In genomic region chr9:94839398-94839797, GRCh38 we compare ENCODE assay signal across 27 cellular contexts.
DNase-seq lines count a peak whose midpoint lies in the region; ATAC-seq and TF ChIP-seq lines count a peak whose summit lies in the region.
"Had no signal": no experiment of that assay in that cellular context is flagged by ENCODE, and none has a peak within 500 bp of the region (broad histone marks: within the 10 kb centered on the region; RNA-seq: fewer than 3 reads in every experiment).

No MANE protein-coding gene starts in this region.

- peak; percentile 87 for ATAC-seq in stimulated activated naive CD8-positive, alpha-beta T cell treated with anti-CD3 and anti-CD28 coated beads, Interleukin-15, Interleukin-2, amounts not matched to agents 100 U/mL and 50 U/mL, for 24 hours
- ATAC-seq in GM21390 (IDR thresholded peaks at IDR 0.05; ENCODE audit: unreplicated experiment) (no peak), body of pancreas (no peak)
- ATAC-seq: foreskin keratinocyte, heart left ventricle, right cardiac atrium had no signal

- H3K27ac ChIP-seq in body of pancreas, result no peak overlapping the region
- H3K27ac ChIP-seq: adrenal gland, BLaER1, esophagus squamous epithelium, foreskin keratinocyte, heart left ventricle, left ventricle myocardium inferior, PC-9, SK-N-MC, transverse colon had no signal

- peak overlapping the region; percentile 88 for H3K27ac Mint-ChIP-seq in activated T-cell treated with anti-CD3 and anti-CD28 coated beads, Interleukin-2, amount 50 U/mL, for 24 hours
- peak overlapping the region; percentile 6 for H3K27ac Mint-ChIP-seq in T-helper 1 cell treated with Interleukin-12 subunit alpha and Interleukin-12 subunit beta and Interleukin-4 antibody, amounts not matched to agents 30 μg/mL and 1 μg/mL, for 36 hours
- H3K27ac Mint-ChIP-seq in activated naive CD8-positive, alpha-beta T cell treated with anti-CD3 and anti-CD28 coated beads for 36 hours, result peak overlapping the region; percentile 68
- H3K27ac Mint-ChIP-seq: brain had no signal

- intact Hi-C loops in body of pancreas (cut with DNase I), result no loop called here

- WGBS in body of pancreas, 2 donors, result 87 to 100% methylated on average over 1 of the region's 1 CpG

- H3K36me3 ChIP-seq in body of pancreas (replicated peaks in 1 of 2; ENCODE audit: insufficient read depth in 1 of 2, low read depth in 2 of 2), result no peaks in the 10 kb centered on the region
- H3K36me3 ChIP-seq: adrenal gland, heart left ventricle, left ventricle myocardium inferior, transverse colon had no signal

- H3K36me3 Mint-ChIP-seq in activated T-cell treated with anti-CD3 and anti-CD28 coated beads, Interleukin-2, amount 50 U/mL, for 24 hours (ENCODE audit: low read depth), result peaks cover 23% of the 10 kb centered on the region
- H3K36me3 Mint-ChIP-seq in T-helper 1 cell treated with Interleukin-12 subunit alpha and Interleukin-12 subunit beta and Interleukin-4 antibody, amounts not matched to agents 30 μg/mL and 1 μg/mL, for 36 hours (ENCODE audit: low read depth), result peaks cover 5% of the 10 kb centered on the region
- peaks cover 32% of the 10 kb centered on the region for H3K36me3 Mint-ChIP-seq in activated naive CD8-positive, alpha-beta T cell treated with anti-CD3 and anti-CD28 coated beads for 36 hours

- no peak overlapping the region for H3K4me3 Mint-ChIP-seq in activated T-cell treated with anti-CD3 and anti-CD28 coated beads, Interleukin-2, amount 50 U/mL, for 24 hours
- H3K4me3 Mint-ChIP-seq in T-helper 1 cell treated with Interleukin-12 subunit alpha and Interleukin-12 subunit beta and Interleukin-4 antibody, amounts not matched to agents 30 μg/mL and 1 μg/mL, for 36 hours, result no peak overlapping the region
- no peak overlapping the region for H3K4me3 Mint-ChIP-seq in activated naive CD8-positive, alpha-beta T cell treated with anti-CD3 and anti-CD28 coated beads for 36 hours
- H3K4me3 Mint-ChIP-seq: brain had no signal

- no peak for TF ChIP-seq CTCF in body of pancreas (IDR thresholded peaks at IDR 0.05)

- H3K27me3 Mint-ChIP-seq in activated T-cell treated with anti-CD3 and anti-CD28 coated beads, Interleukin-2, amount 50 U/mL, for 24 hours, result no peaks in the 10 kb centered on the region
- no peaks in the 10 kb centered on the region for H3K27me3 Mint-ChIP-seq in T-helper 1 cell treated with Interleukin-12 subunit alpha and Interleukin-12 subunit beta and Interleukin-4 antibody, amounts not matched to agents 30 μg/mL and 1 μg/mL, for 36 hours (ENCODE audit: low read depth)
- H3K27me3 Mint-ChIP-seq in activated naive CD8-positive, alpha-beta T cell treated with anti-CD3 and anti-CD28 coated beads for 36 hours, result no peaks in the 10 kb centered on the region
- H3K27me3 Mint-ChIP-seq: brain had no signal

- H3K9me3 ChIP-seq in body of pancreas, result no peaks in the 10 kb centered on the region

- no peak overlapping the region for H3K4me3 ChIP-seq in body of pancreas
- H3K4me3 ChIP-seq: adrenal gland, BLaER1, esophagus squamous epithelium, heart left ventricle, left ventricle myocardium inferior, PC-9, SK-N-MC, smooth muscle cell, transverse colon had no signal

- peaks cover 19% of the 10 kb centered on the region for H3K9me3 Mint-ChIP-seq in activated T-cell treated with anti-CD3 and anti-CD28 coated beads, Interleukin-2, amount 50 U/mL, for 24 hours
- H3K9me3 Mint-ChIP-seq in T-helper 1 cell treated with Interleukin-12 subunit alpha and Interleukin-12 subunit beta and Interleukin-4 antibody, amounts not matched to agents 30 μg/mL and 1 μg/mL, for 36 hours, result peaks cover 16% of the 10 kb centered on the region
- peaks cover 20% of the 10 kb centered on the region for H3K9me3 Mint-ChIP-seq in activated naive CD8-positive, alpha-beta T cell treated with anti-CD3 and anti-CD28 coated beads for 36 hours

- H3K4me1 ChIP-seq in body of pancreas, result no peaks in the 10 kb centered on the region
- H3K4me1 ChIP-seq: adrenal gland, BLaER1, esophagus squamous epithelium, foreskin keratinocyte, transverse colon had no signal

- peaks cover 37% of the 10 kb centered on the region for H3K4me1 Mint-ChIP-seq in activated T-cell treated with anti-CD3 and anti-CD28 coated beads, Interleukin-2, amount 50 U/mL, for 24 hours (ENCODE audit: low read depth)
- H3K4me1 Mint-ChIP-seq in T-helper 1 cell treated with Interleukin-12 subunit alpha and Interleukin-12 subunit beta and Interleukin-4 antibody, amounts not matched to agents 30 μg/mL and 1 μg/mL, for 36 hours (ENCODE audit: low read depth), result peaks cover 18% of the 10 kb centered on the region
- peaks cover 18% of the 10 kb centered on the region for H3K4me1 Mint-ChIP-seq in activated naive CD8-positive, alpha-beta T cell treated with anti-CD3 and anti-CD28 coated beads for 36 hours
- H3K4me1 Mint-ChIP-seq: brain had no signal

- no peak for DNase-seq in activated T-cell treated with anti-CD3 and anti-CD28 coated beads, Interleukin-2, amount 50 U/mL, for 24 hours
- no peak for DNase-seq in activated T-cell treated with anti-CD3 and anti-CD28 coated beads, Interleukin-2, amount 50 U/mL, for 1 hour
- peak; percentile 14 for DNase-seq in activated naive CD8-positive, alpha-beta T cell treated with anti-CD3 and anti-CD28 coated beads for 36 hours
- DNase-seq in stimulated activated naive CD8-positive, alpha-beta T cell treated with anti-CD3 and anti-CD28 coated beads, Interleukin-15, Interleukin-2, amounts not matched to agents 100 U/mL and 50 U/mL, for 24 hours, result no peak
- DNase-seq in body of pancreas, result no peak
- DNase-seq: activated CD4-positive, CD25-positive, alpha-beta regulatory T cell; activated effector memory CD4-positive, alpha-beta T cell treated with anti-CD3 and anti-CD28 coated beads, Interleukin-2, amount 50 U/mL, for 16 hours; adrenal gland; esophagus squamous epithelium; foreskin keratinocyte; heart left ventricle; KG1; left ventricle myocardium inferior; NCI-H1436; NCI-H2081; NCI-H524 treated with DMSO at 0.1 percent for 48 hours; NK-92 treated with Interleukin-12 subunit alpha and Interleukin-12 subunit beta, amount 100 ng/mL, for 24 hours; PC-9; right cardiac atrium; stimulated activated CD4-positive, alpha-beta T cell treated with anti-CD3 and anti-CD28 coated beads, Interleukin-1b, Interleukin-23, amount 100 ng/mL, for 48 hours; transverse colon had no signal

- H3K27me3 ChIP-seq in body of pancreas, result no peaks in the 10 kb centered on the region
- H3K27me3 ChIP-seq: adrenal gland, BLaER1, esophagus squamous epithelium, foreskin keratinocyte, heart left ventricle, transverse colon had no signal

- TF ChIP-seq POLR2A in body of pancreas (IDR thresholded peaks at IDR 0.05), result no peak

Comparison
In these comparisons a context has a peak if more than half of its experiments do, and no peak if none do; other contexts are left out.
1. H3K27ac Mint-ChIP-seq: peak in every context shown above with its lines; median percentile 88 in activated T-cell treated with anti-CD3 and anti-CD28 coated beads, Interleukin-2, amount 50 U/mL, for 24 hours; 68 in activated naive CD8-positive, alpha-beta T cell treated with anti-CD3 and anti-CD28 coated beads for 36 hours; 6 in T-helper 1 cell treated with Interleukin-12 subunit alpha and Interleukin-12 subunit beta and Interleukin-4 antibody, amounts not matched to agents 30 μg/mL and 1 μg/mL, for 36 hours.